In the genomic region with DNA sequence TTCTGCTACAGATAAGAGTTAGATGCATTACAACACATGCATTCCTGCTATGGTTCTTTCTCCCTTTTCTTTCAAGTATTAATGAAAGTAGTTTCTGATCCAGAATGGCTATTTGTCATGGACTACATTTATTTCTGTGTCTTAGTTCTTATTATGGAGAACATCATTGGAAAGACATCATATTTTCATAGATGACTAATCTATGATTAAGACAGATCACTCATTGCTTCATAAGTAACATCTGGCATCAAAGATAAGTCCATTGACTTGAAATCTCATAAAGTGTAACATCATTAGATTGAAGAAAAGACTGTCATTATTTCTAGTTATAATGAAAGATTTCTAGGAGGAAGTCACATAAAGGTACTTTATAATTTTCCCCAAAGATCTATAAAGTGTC, we compare ENCODE assay signal across 18 cellular contexts.
A peak's percentile ranks its signal among the peaks of the same experiment; 100 is the strongest.
DNase-seq lines count a peak whose midpoint lies in the region; ATAC-seq, FAIRE-seq and TF ChIP-seq lines count a peak whose summit lies in the region.
"Had no signal": no experiment of that assay in that cellular context is flagged by ENCODE, and none has a peak within 500 bp of the region (broad histone marks: within the 10 kb centered on the region; RNA-seq: fewer than 3 reads in every experiment).

No MANE protein-coding gene starts in this region.

- ATAC-seq in PC-3 (no peak), foreskin keratinocyte (peak; percentile 91)
- ATAC-seq in activated naive CD4-positive, alpha-beta T cell treated with anti-CD3 and anti-CD28 coated beads, Interleukin-2, amount 50 U/mL, for 72 hours: no peak
- ATAC-seq in activated CD8-positive, alpha-beta T cell treated with anti-CD3 and anti-CD28 coated beads for 36 hours: no peak
- ATAC-seq: HCT116 had no signal

- H3K9me3 Mint-ChIP-seq in activated naive CD4-positive, alpha-beta T cell treated with anti-CD3 and anti-CD28 coated beads, Interleukin-2, amount 50 U/mL, for 72 hours: peaks cover 5 to 6% of the 10 kb centered on the region in 2 donors
- no peaks in the 10 kb centered on the region for H3K9me3 Mint-ChIP-seq in activated CD8-positive, alpha-beta T cell treated with anti-CD3 and anti-CD28 coated beads for 36 hours

- no peaks in the 10 kb centered on the region for H3F3A ChIP-seq in PC-3 (ENCODE audit: low read length, unreplicated experiment)

- FAIRE-seq in bronchial epithelial cell (lab: Jason Lieb, UNC): no peak
- FAIRE-seq: GM12891, GM19239 had no signal

- no peak overlapping the region for H3K4me3 Mint-ChIP-seq in activated CD8-positive, alpha-beta T cell treated with anti-CD3 and anti-CD28 coated beads for 36 hours
- H3K4me3 Mint-ChIP-seq: B cell; CD4-positive, alpha-beta T cell; IgD-negative memory B cell had no signal

- H3K4me1 ChIP-seq in PC-3 (ENCODE audit: insufficient read depth, low read length): no peaks in the 10 kb centered on the region
- H3K4me1 ChIP-seq in foreskin keratinocyte: no peaks in the 10 kb centered on the region

- H3K79me2 ChIP-seq in PC-3 (ENCODE audit: low read length): no peaks in the 10 kb centered on the region

- DNase-seq in HS-5 (ENCODE audit: low read depth) (peak; percentile 56), PC-3 (peak; percentile 43), bronchial epithelial cell (ENCODE audit: low read depth) (peak; percentile 57), foreskin keratinocyte (peak; percentile 9 to 55), retina (no peak), GM20000 (ENCODE audit: low spot score) (no peak)
- no peak for DNase-seq in activated naive CD4-positive, alpha-beta T cell treated with anti-CD3 and anti-CD28 coated beads, Interleukin-2, amount 50 U/mL, for 72 hours (ENCODE audit: low spot score in 2 of 2)
- DNase-seq in activated CD8-positive, alpha-beta T cell treated with anti-CD3 and anti-CD28 coated beads for 36 hours: no peak
- DNase-seq: C1 segment of cervical spinal cord; Calu3; CD4-positive, alpha-beta T cell; DMS 273 treated with DMSO at 0.1 percent for 48 hours had no signal

- H3K27ac ChIP-seq in PC-3 (ENCODE audit: low read length) (no peak overlapping the region), foreskin keratinocyte (no peak overlapping the region)
- H3K27ac ChIP-seq: HL-60 had no signal

- POLR2A ChIA-PET in PC-3 (lab: Charles Lee; ENCODE audit: unreplicated experiment): no interaction called here
- POLR2A ChIA-PET in activated CD8-positive, alpha-beta T cell treated with anti-CD3 and anti-CD28 coated beads for 36 hours (lab: Charles Lee): no interaction called here

- H3K27me3 ChIP-seq in PC-3 (ENCODE audit: low read length) (no peaks in the 10 kb centered on the region), bronchial epithelial cell (ENCODE audit: control insufficient read depth, insufficient read depth, low read length) (no peaks in the 10 kb centered on the region), foreskin keratinocyte (no peaks in the 10 kb centered on the region)

- CTCF ChIA-PET in PC-3 (lab: Charles Lee): no interaction called here
- CTCF ChIA-PET in activated CD8-positive, alpha-beta T cell treated with anti-CD3 and anti-CD28 coated beads for 36 hours (lab: Charles Lee): no interaction called here

- no peaks in the 10 kb centered on the region for H4K20me1 ChIP-seq in PC-3 (ENCODE audit: low read length)

- H3K4me3 ChIP-seq in PC-3 (ENCODE audit: low read length) (no peak overlapping the region), bronchial epithelial cell (ENCODE audit: low read depth, low read length) (no peak overlapping the region)

- no peaks in the 10 kb centered on the region for H3K9me2 ChIP-seq in PC-3 (replicated peaks; ENCODE audit: low read length)

- H3K9me3 ChIP-seq in PC-3 (ENCODE audit: low read length): no peaks in the 10 kb centered on the region

- BruUV-seq in PC-3 (replicated peaks; lab: Mats Ljungman, UMichigan): no TSS peak

- intact Hi-C loops in PC-3 (cut with micrococcal nuclease): no loop called here
- intact Hi-C loops in activated CD8-positive, alpha-beta T cell treated with anti-CD3 and anti-CD28 coated beads for 36 hours (cut with micrococcal nuclease): no loop called here

- no peaks in the 10 kb centered on the region for H3K36me3 Mint-ChIP-seq in activated naive CD4-positive, alpha-beta T cell treated with anti-CD3 and anti-CD28 coated beads, Interleukin-2, amount 50 U/mL, for 72 hours
- no peaks in the 10 kb centered on the region for H3K36me3 Mint-ChIP-seq in activated CD8-positive, alpha-beta T cell treated with anti-CD3 and anti-CD28 coated beads for 36 hours (ENCODE audit: low read depth)
- H3K36me3 Mint-ChIP-seq: IgD-negative memory B cell had no signal

- H3K36me3 ChIP-seq in PC-3 (ENCODE audit: low read depth, low read length): no peaks in the 10 kb centered on the region
- no peaks in the 10 kb centered on the region for H3K36me3 ChIP-seq in bronchial epithelial cell (ENCODE audit: control insufficient read depth, insufficient read depth, low read length)

- H3K4me2 ChIP-seq in PC-3 (ENCODE audit: low read length): no peak overlapping the region

- no peak overlapping the region for H2AFZ ChIP-seq in PC-3 (ENCODE audit: low read length)

- H3K27ac Mint-ChIP-seq in activated naive CD4-positive, alpha-beta T cell treated with anti-CD3 and anti-CD28 coated beads, Interleukin-2, amount 50 U/mL, for 72 hours: no peak overlapping the region
- H3K27ac Mint-ChIP-seq in activated CD8-positive, alpha-beta T cell treated with anti-CD3 and anti-CD28 coated beads for 36 hours: no peak overlapping the region
- H3K27ac Mint-ChIP-seq: B cell; CD4-positive, alpha-beta T cell; IgD-negative memory B cell had no signal

- no peaks in the 10 kb centered on the region for H3K4me1 Mint-ChIP-seq in activated CD8-positive, alpha-beta T cell treated with anti-CD3 and anti-CD28 coated beads for 36 hours (ENCODE audit: low read depth)
- H3K4me1 Mint-ChIP-seq: B cell, IgD-negative memory B cell had no signal

- TF ChIP-seq CTCF in PC-3 (conservative IDR thresholded peaks at IDR 0.05; ENCODE audit: low read depth, low read length) (no peak), bronchial epithelial cell (IDR thresholded peaks at IDR 0.05; ENCODE audit: insufficient read depth, low read length, severe bottlenecking) (no peak), foreskin keratinocyte (conservative IDR thresholded peaks at IDR 0.05) (no peak), GM20000 (IDR thresholded peaks at IDR 0.05; ENCODE audit: extremely low read depth, missing control alignments) (no peak)
- no peak for TF ChIP-seq CTCF in activated CD8-positive, alpha-beta T cell treated with anti-CD3 and anti-CD28 coated beads for 36 hours (IDR thresholded peaks at IDR 0.05)

- H3K9ac ChIP-seq in PC-3 (ENCODE audit: low read length): no peak overlapping the region

- H3K27me3 Mint-ChIP-seq in activated CD8-positive, alpha-beta T cell treated with anti-CD3 and anti-CD28 coated beads for 36 hours: no peaks in the 10 kb centered on the region
- H3K27me3 Mint-ChIP-seq: B cell; CD4-positive, alpha-beta T cell; IgD-negative memory B cell had no signal

Comparison
In these comparisons a context has a peak if more than half of its experiments do, and no peak if none do; other contexts are left out.
1. DNase-seq: peak in HS-5 (single experiment), PC-3 (single experiment), bronchial epithelial cell (single experiment) and foreskin keratinocyte (2 of 2); none in activated naive CD4-positive, alpha-beta T cell treated with anti-CD3 and anti-CD28 coated beads, Interleukin-2, amount 50 U/mL, for 72 hours (0 of 2), retina (single experiment), activated CD8-positive, alpha-beta T cell treated with anti-CD3 and anti-CD28 coated beads for 36 hours (single experiment) and GM20000 (single experiment).